ENCODE assay signal across 13 cellular contexts in the genomic region with DNA sequence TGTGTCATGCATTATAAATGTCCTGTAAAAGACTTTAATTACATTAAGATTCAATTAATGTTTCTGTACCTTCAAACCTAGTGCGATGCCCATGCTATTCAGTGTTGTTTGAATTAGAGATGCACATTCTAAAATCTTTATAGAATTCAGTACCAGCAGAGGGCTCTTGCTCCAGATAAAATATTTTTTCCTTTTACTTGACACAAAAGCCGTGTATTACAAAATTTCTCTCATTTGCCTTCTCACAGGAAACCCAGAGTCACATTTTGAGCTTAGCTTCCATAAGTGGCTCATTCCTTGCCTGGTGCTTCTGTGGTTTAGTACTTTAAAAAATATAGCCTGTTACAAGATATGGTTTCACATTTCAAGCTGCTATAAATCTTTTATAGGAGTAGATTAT.
DNase-seq lines count a peak whose midpoint lies in the region; ATAC-seq, FAIRE-seq and TF ChIP-seq lines count a peak whose summit lies in the region.
"Had no signal": no experiment of that assay in that cellular context is flagged by ENCODE, and none has a peak within 500 bp of the region (broad histone marks: within the 10 kb centered on the region; RNA-seq: fewer than 3 reads in every experiment).

No MANE protein-coding gene starts in this region.

- no peak for FAIRE-seq in A549 (lab: Jason Lieb, UNC)

- CTCF ChIA-PET in A549 (lab: Yijun Ruan, JAX): interaction anchor here (0.6 to 1.7 kb wide), 3 partner anchors 10 to 106 kb away, joined by 3 to 4 read pairs (median 3); no protein-coding TSS in a partner anchor
- CTCF ChIA-PET in HEK293 (lab: Yijun Ruan, JAX): no interaction called here

- TF ChIP-seq EP300 in A549 (IDR thresholded peaks at IDR 0.05): no peak

- no peaks in the 10 kb centered on the region for H3K36me3 ChIP-seq in HEK293 (ENCODE audit: control insufficient read depth in 2 of 2, insufficient read depth in 1 of 2, low read length in 2 of 2)

- H3K4me2 ChIP-seq in A549: peak overlapping the region; percentile 39

- H3K9me3 ChIP-seq in A549 (no peaks in the 10 kb centered on the region), HEK293 (ENCODE audit: control insufficient read depth, insufficient read depth, low read depth, low read length) (no peaks in the 10 kb centered on the region)

- TF ChIP-seq POLR2A in A549 (IDR thresholded peaks at IDR 0.05; ENCODE audit: low read length): no peak

- WGBS in A549 (ENCODE audit: missing lambda C conversion rate): 21% methylated on average over 2 of the region's 2 CpGs

- H3K4me1 ChIP-seq in A549 (no peaks in the 10 kb centered on the region), HEK293 (ENCODE audit: control insufficient read depth, insufficient read depth, low read length) (peaks cover 4% of the 10 kb centered on the region; the same call in 1 of the 2 replicates)

- H3K27ac ChIP-seq in A549: no peak overlapping the region
- H3K27ac ChIP-seq in HEK293 (ENCODE audit: extremely low read depth, low read depth, low read length): no peak overlapping the region
- H3K27ac ChIP-seq in VCaP: no peak overlapping the region; the same call in 1 of the 2 replicates

- H3K4me3 ChIP-seq in A549 (no peak overlapping the region), HEK293 (ENCODE audit: low read depth, low read length) (no peak overlapping the region)

- TF ChIP-seq RAD21 in A549 (conservative IDR thresholded peaks at IDR 0.05 in 1 of 2, IDR thresholded peaks at IDR 0.05 in 1 of 2): no peak

- POLR2A ChIA-PET in A549 (lab: Yijun Ruan, JAX): no interaction called here
- POLR2A ChIA-PET in HEK293 (lab: Yijun Ruan, JAX): interaction anchor here (0.6 kb wide), 1 partner anchor 46 kb away, joined by 3 read pairs; no protein-coding TSS in a partner anchor

- DNase-seq in A549 (ENCODE audit: low read depth in 1 of 2, low spot score in 1 of 2) (no peak), iris pigment epithelial cell (ENCODE audit: low read depth) (peak; percentile 20), OCI-M2 (lab: John Stamatoyannopoulos, UW; ENCODE audit: unreplicated experiment) (no peak), NCI-H526 treated with DMSO at 0.1 percent for 48 hours (lab: John Stamatoyannopoulos, UW) (no peak), AG20443 (ENCODE audit: low spot score) (no peak)
- DNase-seq: activated T-cell treated with anti-CD3 and anti-CD28 coated beads, Interleukin-2, amount 50 U/mL, for 4 hours; hypothalamus; naive thymus-derived CD4-positive, alpha-beta T cell; NCI-H82; stimulated activated naive CD4-positive, alpha-beta T cell had no signal

- TF ChIP-seq CTCF in A549 (IDR thresholded peaks at IDR 0.05) (peak; percentile 31; the same call in 2 of the 3 replicates), HEK293 (tag by site-specific recombination; IDR thresholded peaks at IDR 0.05) (no peak), VCaP (conservative IDR thresholded peaks at IDR 0.05) (peak; percentile 58)

- ATAC-seq in A549 (no peak), esophagus mucosa (no peak)
- ATAC-seq: activated T-cell treated with anti-CD3 and anti-CD28 coated beads, Interleukin-2, amount 50 U/mL, for 4 hours; naive thymus-derived CD4-positive, alpha-beta T cell had no signal

TF ChIP-seq in A549, 52 proteins besides CTCF, POLR2A, EP300 and RAD21:
- peak; percentile 37 for TF ChIP-seq SMC3 (IDR thresholded peaks at IDR 0.05)
- TF ChIP-seq RCOR1 (IDR thresholded peaks at IDR 0.05; ENCODE audit: low read depth, low read length): no peak
TF ChIP-seq in A549: peak in this region for 1.

TF ChIP-seq in HEK293, 187 proteins besides CTCF, POLR2A, EP300 and RAD21:
- 0 out of 2 replicates have a peak, but pooled peaks have one; percentile 22 for TF ChIP-seq ZNF335 (tag by site-specific recombination; conservative IDR thresholded peaks at IDR 0.05)
- TF ChIP-seq, protein P1, sequence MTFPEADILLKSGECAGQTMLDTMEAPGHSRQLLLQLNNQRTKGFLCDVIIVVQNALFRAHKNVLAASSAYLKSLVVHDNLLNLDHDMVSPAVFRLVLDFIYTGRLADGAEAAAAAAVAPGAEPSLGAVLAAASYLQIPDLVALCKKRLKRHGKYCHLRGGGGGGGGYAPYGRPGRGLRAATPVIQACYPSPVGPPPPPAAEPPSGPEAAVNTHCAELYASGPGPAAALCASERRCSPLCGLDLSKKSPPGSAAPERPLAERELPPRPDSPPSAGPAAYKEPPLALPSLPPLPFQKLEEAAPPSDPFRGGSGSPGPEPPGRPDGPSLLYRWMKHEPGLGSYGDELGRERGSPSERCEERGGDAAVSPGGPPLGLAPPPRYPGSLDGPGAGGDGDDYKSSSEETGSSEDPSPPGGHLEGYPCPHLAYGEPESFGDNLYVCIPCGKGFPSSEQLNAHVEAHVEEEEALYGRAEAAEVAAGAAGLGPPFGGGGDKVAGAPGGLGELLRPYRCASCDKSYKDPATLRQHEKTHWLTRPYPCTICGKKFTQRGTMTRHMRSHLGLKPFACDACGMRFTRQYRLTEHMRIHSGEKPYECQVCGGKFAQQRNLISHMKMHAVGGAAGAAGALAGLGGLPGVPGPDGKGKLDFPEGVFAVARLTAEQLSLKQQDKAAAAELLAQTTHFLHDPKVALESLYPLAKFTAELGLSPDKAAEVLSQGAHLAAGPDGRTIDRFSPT (tag by site-specific recombination; IDR thresholded peaks at IDR 0.05): no peak
